8 cellular contexts compared by ENCODE assay signal in genomic region chr7:137953692-137954470, GRCh38. TPM values are rescaled to one million over a fixed set of nuclear protein-coding genes. Genes with fewer than 3 reads are reported as not detected.
A peak's percentile ranks its signal among the peaks of the same experiment; 100 is the strongest.
DNase-seq lines count a peak whose midpoint lies in the region; ATAC-seq and TF ChIP-seq lines count a peak whose summit lies in the region.

No MANE protein-coding gene starts in this region.

- ATAC-seq in HG03159 (IDR thresholded peaks at IDR 0.05; ENCODE audit: unreplicated experiment) (peak; percentile 54), GM18511 (IDR thresholded peaks at IDR 0.05; ENCODE audit: unreplicated experiment) (no peak), HG02840 (IDR thresholded peaks at IDR 0.05; ENCODE audit: low FRiP score, unreplicated experiment) (no peak)
- ATAC-seq in activated CD4-positive, CD25-positive, alpha-beta regulatory T cell treated with anti-CD3 and anti-CD28 coated beads, Interleukin-2, amount 50 U/mL, for 24 hours = no peak

- TF ChIP-seq POLR2A in vagina (IDR thresholded peaks at IDR 0.05) = no peak

- peak overlapping the region; percentile 91 for H3K27ac ChIP-seq in VCaP
- H3K27ac ChIP-seq in vagina = peak overlapping the region; percentile 24

- H3K4me1 ChIP-seq in vagina = peaks cover 66% of the 10 kb centered on the region

- intact Hi-C loops in vagina (cut with DNase I) = no loop called here

- H3K27me3 ChIP-seq in vagina = no peaks in the 10 kb centered on the region

- no peaks in the 10 kb centered on the region for H3K9me3 ChIP-seq in vagina

- no peaks in the 10 kb centered on the region for H3K36me3 ChIP-seq in vagina

- DNase-seq in AG08395 (ENCODE audit: low spot score) = peak; percentile 58
- peak; percentile 51 for DNase-seq in iPS-NIHi7 (ENCODE audit: extremely low spot score)
- DNase-seq in vagina (ENCODE audit: extremely low spot score in 2 of 2) = no peak

- no peak overlapping the region for H3K4me3 ChIP-seq in vagina

- TF ChIP-seq CTCF in VCaP (conservative IDR thresholded peaks at IDR 0.05) (no peak), vagina (IDR thresholded peaks at IDR 0.05) (no peak)

RNA-seq across cellular contexts. Expression of gene CREB3L2, which starts 48.0 kb away (rescaled TPM):
- total RNA-seq in vagina = 28.7 TPM

Comparison
In these comparisons a context has a peak if more than half of its experiments do, and no peak if none do; other contexts are left out.
1. DNase-seq: peak in AG08395 (single experiment) and iPS-NIHi7 (single experiment); none in vagina (0 of 2).